Comparison of ENCODE assay signal across 11 cellular contexts in genomic region chr20:59270380-59270779, GRCh38. TPM values are rescaled to one million over a fixed set of nuclear protein-coding genes. Genes with fewer than 3 reads are reported as not detected.
"Had no signal": no experiment of that assay in that cellular context is flagged by ENCODE, and none has a peak within 500 bp of the region (broad histone marks: within the 10 kb centered on the region; RNA-seq: fewer than 3 reads in every experiment).

No MANE protein-coding gene starts in this region.

- H3K9ac ChIP-seq: GM23248 had no signal

- ATAC-seq: GM23338, HCT116 had no signal

- H3K9me3 ChIP-seq: HAP-1 had no signal

- FAIRE-seq: H54 had no signal

- H3K27ac ChIP-seq: GM23248 had no signal

- H2AFZ ChIP-seq: GM23248, GM23338 had no signal

- H3K4me3 ChIP-seq: GM23248, GM23338, HAP-1 had no signal

- DNase-seq: GM23248, GOT3, H7, H9, HCEC 1CT, HFFc6 had no signal

- H3K4me1 ChIP-seq: HAP-1 had no signal

- H3K36me3 ChIP-seq: HAP-1 had no signal

RNA-seq across cellular contexts. Expression of gene EDN3, which starts 30.0 kb away (rescaled TPM):
- total RNA-seq: GM23248, H4, H7, HFFc6 had no signal
- polyA plus RNA-seq: GM23248 had no signal
